Comparison of ENCODE assay signal across 1 cellular context in the genomic region with DNA sequence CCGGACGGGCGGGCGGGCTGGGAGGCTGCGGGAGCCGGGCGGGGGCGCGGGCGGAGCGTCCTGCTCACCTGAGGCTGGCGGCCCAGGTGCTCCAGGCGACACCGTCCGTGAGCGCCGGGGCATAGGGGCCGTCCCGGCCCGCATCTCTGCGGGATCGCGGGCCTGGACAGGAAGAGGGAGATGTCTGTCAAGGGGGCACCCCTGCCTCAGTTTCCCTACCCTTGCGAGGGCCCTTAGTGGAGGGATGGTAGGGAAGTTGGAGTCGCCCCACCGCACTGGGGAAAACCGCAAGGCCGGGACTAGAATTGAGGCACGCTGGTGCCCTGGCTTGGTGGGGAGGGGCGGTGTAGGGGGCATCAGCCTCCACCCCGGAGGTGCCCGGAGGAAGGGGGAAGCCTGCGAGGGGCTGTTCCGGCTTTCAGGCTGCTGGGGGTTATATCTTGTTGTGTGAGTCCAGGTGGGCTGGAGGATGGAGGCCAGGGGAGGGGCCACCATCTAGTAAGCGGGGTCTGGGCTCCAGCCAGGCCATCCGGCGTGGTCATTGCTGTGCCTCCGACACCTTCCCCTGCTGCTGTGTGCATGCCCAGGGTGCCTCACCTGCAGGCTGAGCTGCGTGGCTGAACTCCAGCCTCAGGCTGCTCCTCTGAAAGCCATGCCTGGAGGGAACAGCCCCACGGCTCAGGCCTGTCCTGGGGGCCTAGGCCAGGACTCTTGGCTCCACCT.
TF ChIP-seq lines count a peak whose summit lies in the region.

No MANE protein-coding gene starts in this region.

TF ChIP-seq in IMR-90, 13 proteins besides CTCF, POLR2A, EP300 and RAD21 (continued from another document):
- no peak for TF ChIP-seq ELK1 (IDR thresholded peaks at IDR 0.05; ENCODE audit: borderline replicate concordance, low read depth, low read length)
- no peak for TF ChIP-seq MAFK (IDR thresholded peaks at IDR 0.05; ENCODE audit: low read depth, low read length)
- TF ChIP-seq RFX5 (IDR thresholded peaks at IDR 0.05; ENCODE audit: low read depth, low read length), result no peak
- TF ChIP-seq CHD1 (IDR thresholded peaks at IDR 0.05; ENCODE audit: low read depth, low read length), result no peak
- no peak for TF ChIP-seq USF2 (IDR thresholded peaks at IDR 0.05; ENCODE audit: low read depth, low read length)
- no peak for TF ChIP-seq MAZ (IDR thresholded peaks at IDR 0.05; ENCODE audit: borderline replicate concordance, low read depth, low read length)
- TF ChIP-seq MXI1 (IDR thresholded peaks at IDR 0.05; ENCODE audit: borderline replicate concordance, low read depth, low read length), result no peak
- TF ChIP-seq NFE2L2 (IDR thresholded peaks at IDR 0.05; ENCODE audit: low read depth, low read length), result no peak
